ENCODE assay signal across 8 cellular contexts in the genomic region with DNA sequence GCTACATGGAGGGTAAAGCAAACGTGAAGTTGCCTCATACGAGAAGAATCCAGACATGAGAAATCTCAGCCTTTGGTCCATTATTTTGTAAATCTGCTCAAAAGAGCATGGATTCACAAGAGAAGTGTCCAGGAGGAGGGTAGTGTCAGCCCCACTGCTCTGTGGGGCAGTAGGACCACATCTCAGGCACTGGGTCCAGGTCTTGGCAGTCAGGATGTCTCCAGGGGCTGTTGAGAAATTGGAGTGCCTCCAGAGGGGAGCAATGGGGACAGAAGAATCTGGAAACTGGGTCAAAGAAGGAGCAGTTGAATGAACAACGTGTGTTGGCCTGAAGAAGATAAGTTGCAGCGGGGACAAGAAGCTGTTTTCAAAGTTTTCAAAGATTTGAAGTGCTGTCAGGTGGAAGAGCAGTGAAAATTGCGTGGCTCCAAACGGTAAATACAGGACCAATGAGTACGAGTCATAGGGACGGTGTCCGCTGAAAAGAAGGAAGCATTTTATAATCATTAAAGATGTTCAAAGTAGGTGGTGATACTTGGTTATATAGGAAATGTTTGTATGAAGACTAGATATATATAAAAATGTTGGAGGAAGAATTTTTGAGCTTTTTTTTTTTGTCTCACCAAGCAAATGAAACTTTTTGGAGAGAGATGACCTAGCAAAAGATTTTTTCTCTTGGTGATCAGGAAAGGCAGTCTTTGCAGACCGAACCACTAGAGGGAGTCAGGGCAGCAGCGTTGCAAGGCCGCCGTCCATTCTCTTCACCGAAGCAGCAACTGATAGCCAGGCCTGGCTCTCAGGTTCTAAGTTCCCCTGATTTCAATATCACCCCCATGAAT. TPM values are rescaled to one million over a fixed set of nuclear protein-coding genes. Genes with fewer than 3 reads are reported as not detected.
A peak's percentile ranks its signal among the peaks of the same experiment; 100 is the strongest.
DNase-seq lines count a peak whose midpoint lies in the region; ATAC-seq and TF ChIP-seq lines count a peak whose summit lies in the region.

No MANE protein-coding gene starts in this region.

- no peaks in the 10 kb centered on the region for H3K36me3 ChIP-seq in OCI-LY1 (ENCODE audit: insufficient read depth, low read length)
- H3K36me3 ChIP-seq in naive thymus-derived CD4-positive, alpha-beta T cell (ENCODE audit: control insufficient read depth in 2 of 3, insufficient read depth in 3 of 3, low read length in 3 of 3) = no peaks in the 10 kb centered on the region

- intact Hi-C loops in naive thymus-derived CD4-positive, alpha-beta T cell (cut with micrococcal nuclease) = loop anchor here (1.0 to 10.0 kb wide), 9 partner anchors 11 to 1125 kb away; partner anchors contain the start of genes WDR41 (in 2 of the 2) and PDE8B (in 1 of the 2)

- H3K27me3 Mint-ChIP-seq in naive thymus-derived CD4-positive, alpha-beta T cell = peaks cover 0 to 17% (median 9%) of the 10 kb centered on the region in 5 donors

- H3K4me1 ChIP-seq in OCI-LY1 (ENCODE audit: insufficient read depth, low read length, severe bottlenecking) = no peaks in the 10 kb centered on the region
- no peaks in the 10 kb centered on the region for H3K4me1 ChIP-seq in naive thymus-derived CD4-positive, alpha-beta T cell (ENCODE audit: control insufficient read depth in 2 of 2, insufficient read depth in 2 of 2, low read length in 2 of 2)

- H3K4me3 ChIP-seq in OCI-LY1 (ENCODE audit: low read depth, low read length, poor library complexity, severe bottlenecking) = no peak overlapping the region
- H3K4me3 ChIP-seq in naive thymus-derived CD4-positive, alpha-beta T cell (ENCODE audit: low read length) = no peak overlapping the region

- no peaks in the 10 kb centered on the region for H3K9me3 ChIP-seq in OCI-LY1 (ENCODE audit: low read length)
- no peaks in the 10 kb centered on the region for H3K9me3 ChIP-seq in naive thymus-derived CD4-positive, alpha-beta T cell (ENCODE audit: control insufficient read depth in 2 of 3, low read length in 3 of 3)

- H3K27ac Mint-ChIP-seq in naive thymus-derived CD4-positive, alpha-beta T cell = peak overlapping the region in 3 of 9 donors; percentile 8 to 80 (median 68)

- no peaks in the 10 kb centered on the region for H3K9me2 ChIP-seq in OCI-LY1 (ENCODE audit: low read depth, low read length)

- no peak overlapping the region for H3K4me3 Mint-ChIP-seq in naive thymus-derived CD4-positive, alpha-beta T cell

- no peaks in the 10 kb centered on the region for H3F3A ChIP-seq in OCI-LY1 (ENCODE audit: insufficient read depth, low read length)

- H3K27ac ChIP-seq in OCI-LY1 (ENCODE audit: low read depth, low read length, poor library complexity, severe bottlenecking) = no peak overlapping the region
- no peak overlapping the region for H3K27ac ChIP-seq in naive thymus-derived CD4-positive, alpha-beta T cell (ENCODE audit: low read depth, low read length)

- no peak overlapping the region for H3K9ac ChIP-seq in OCI-LY1 (ENCODE audit: low read length)

- POLR2A ChIA-PET in naive thymus-derived CD4-positive, alpha-beta T cell (lab: Charles Lee) = interaction anchor here (1.0 to 2.3 kb wide), 2 partner anchors 12 to 348 kb away, joined by 5 to 7 read pairs; partner anchors contain the start of gene WDR41

- no peaks in the 10 kb centered on the region for H3K9me3 Mint-ChIP-seq in naive thymus-derived CD4-positive, alpha-beta T cell

- peak; percentile 84 for TF ChIP-seq CTCF in OCI-LY1 (IDR thresholded peaks at IDR 0.05; ENCODE audit: low read length)

- no peaks in the 10 kb centered on the region for H3K27me3 ChIP-seq in OCI-LY1 (ENCODE audit: insufficient read depth, low read length)
- no peaks in the 10 kb centered on the region for H3K27me3 ChIP-seq in naive thymus-derived CD4-positive, alpha-beta T cell (ENCODE audit: control insufficient read depth in 2 of 2, insufficient read depth in 2 of 2, low read length in 2 of 2)

- peak; percentile 53 for ATAC-seq in HG02981 (IDR thresholded peaks at IDR 0.05; ENCODE audit: unreplicated experiment)
- ATAC-seq in esophagus mucosa = peak; percentile 79
- peak; percentile 90 for ATAC-seq in naive thymus-derived CD4-positive, alpha-beta T cell
- no peak for ATAC-seq in HG03139 (IDR thresholded peaks at IDR 0.05; ENCODE audit: unreplicated experiment)

- no peak overlapping the region for H2AFZ ChIP-seq in OCI-LY1 (ENCODE audit: low read length)

- H3K4me2 ChIP-seq in OCI-LY1 (ENCODE audit: low read length) = no peak overlapping the region

- peaks cover 0 to 16% (median 11%) of the 10 kb centered on the region in 7 donors for H3K4me1 Mint-ChIP-seq in naive thymus-derived CD4-positive, alpha-beta T cell

- CTCF ChIA-PET in naive thymus-derived CD4-positive, alpha-beta T cell (lab: Charles Lee) = interaction anchor here (0.6 to 3.7 kb wide), 5 partner anchors 12 to 348 kb away, joined by 3 to 39 read pairs (median 4); partner anchors contain the start of gene WDR41

- DNase-seq in DMS 273 treated with DMSO at 0.1 percent for 48 hours (lab: John Stamatoyannopoulos, UW) (peak; percentile 6), activated T-cell treated with anti-CD3 and anti-CD28 coated beads for 1 hour (ENCODE audit: low read depth) (peak; percentile 45)
- DNase-seq in naive thymus-derived CD4-positive, alpha-beta T cell = peak in 8 of 9 donors; percentile 46 to 74 (median 62)
- DNase-seq in stimulated activated naive CD4-positive, alpha-beta T cell (lab: John Stamatoyannopoulos, UW) = peak; percentile 4 to 71 (median 38)

- no peaks in the 10 kb centered on the region for H3K36me3 Mint-ChIP-seq in naive thymus-derived CD4-positive, alpha-beta T cell

- no peaks in the 10 kb centered on the region for H4K20me1 ChIP-seq in OCI-LY1 (ENCODE audit: insufficient read depth, low read length)

- no peaks in the 10 kb centered on the region for H3K79me2 ChIP-seq in OCI-LY1 (ENCODE audit: insufficient read depth, low read length)

RNA-seq across cellular contexts. Expression of gene ZBED3, which starts 57.1 kb away (rescaled TPM):
- total RNA-seq in esophagus mucosa = 3.6 TPM
- 1 to 10 TPM in 4 of 5 experiments, under 1 TPM in 1; 0.56 to 4.0 (median 2.8) TPM for total RNA-seq in naive thymus-derived CD4-positive, alpha-beta T cell
- polyA plus RNA-seq in naive thymus-derived CD4-positive, alpha-beta T cell = 1 to 10 TPM in 1 of 2 donors, under 1 TPM in 1; 0.74 to 1.4 TPM

Comparison
In these comparisons a context has a peak if more than half of its experiments do, and no peak if none do; other contexts are left out.
1. DNase-seq: peak in every context shown above with its lines; median percentile 62 in naive thymus-derived CD4-positive, alpha-beta T cell; 45 in activated T-cell treated with anti-CD3 and anti-CD28 coated beads for 1 hour; 38 in stimulated activated naive CD4-positive, alpha-beta T cell; 6 in DMS 273 treated with DMSO at 0.1 percent for 48 hours.